ENCODE assay signal across 8 cellular contexts in genomic region chr7:127392566-127393369, GRCh38. TPM values are rescaled to one million over a fixed set of nuclear protein-coding genes. Genes with fewer than 3 reads are reported as not detected.
A peak's percentile ranks its signal among the peaks of the same experiment; 100 is the strongest.
DNase-seq lines count a peak whose midpoint lies in the region; ATAC-seq and TF ChIP-seq lines count a peak whose summit lies in the region.

A gene with protein sequence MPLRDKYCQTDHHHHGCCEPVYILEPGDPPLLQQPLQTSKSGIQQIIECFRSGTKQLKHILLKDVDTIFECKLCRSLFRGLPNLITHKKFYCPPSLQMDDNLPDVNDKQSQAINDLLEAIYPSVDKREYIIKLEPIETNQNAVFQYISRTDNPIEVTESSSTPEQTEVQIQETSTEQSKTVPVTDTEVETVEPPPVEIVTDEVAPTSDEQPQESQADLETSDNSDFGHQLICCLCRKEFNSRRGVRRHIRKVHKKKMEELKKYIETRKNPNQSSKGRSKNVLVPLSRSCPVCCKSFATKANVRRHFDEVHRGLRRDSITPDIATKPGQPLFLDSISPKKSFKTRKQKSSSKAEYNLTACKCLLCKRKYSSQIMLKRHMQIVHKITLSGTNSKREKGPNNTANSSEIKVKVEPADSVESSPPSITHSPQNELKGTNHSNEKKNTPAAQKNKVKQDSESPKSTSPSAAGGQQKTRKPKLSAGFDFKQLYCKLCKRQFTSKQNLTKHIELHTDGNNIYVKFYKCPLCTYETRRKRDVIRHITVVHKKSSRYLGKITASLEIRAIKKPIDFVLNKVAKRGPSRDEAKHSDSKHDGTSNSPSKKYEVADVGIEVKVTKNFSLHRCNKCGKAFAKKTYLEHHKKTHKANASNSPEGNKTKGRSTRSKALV (minus strand): TSS chr7:127392708. CDS start chr7:127391557, 1,151 bp downstream.

- H3K9ac ChIP-seq in mucosa of stomach (ENCODE audit: low read length): peak within 1 kb of the TSS; percentile 90

- no peaks in the 10 kb centered on the region for H3K27me3 ChIP-seq in mucosa of stomach (ENCODE audit: control insufficient read depth, insufficient read depth, low read length)

- peaks cover 9% of the 10 kb centered on the region for H3K4me1 ChIP-seq in mucosa of stomach (ENCODE audit: control insufficient read depth, insufficient read depth, low read length)

- H3K9me3 Mint-ChIP-seq in activated T-cell treated with anti-CD3 and anti-CD28 coated beads, Interleukin-2, amount 50 U/mL, for 24 hours: peaks cover 12% of the 10 kb centered on the region

- H3K36me3 Mint-ChIP-seq in activated T-cell treated with anti-CD3 and anti-CD28 coated beads, Interleukin-2, amount 50 U/mL, for 24 hours (ENCODE audit: low read depth): peaks cover 41% of the 10 kb centered on the region

- H3K9me3 ChIP-seq in mucosa of stomach (ENCODE audit: control insufficient read depth, low read length): no peaks in the 10 kb centered on the region

- no peak for TF ChIP-seq RAD21 in Ishikawa (IDR thresholded peaks at IDR 0.05; ENCODE audit: low read depth)

- H3K4me3 Mint-ChIP-seq in activated T-cell treated with anti-CD3 and anti-CD28 coated beads, Interleukin-2, amount 50 U/mL, for 24 hours: peak within 1 kb of the TSS; percentile 97

- H3K27ac Mint-ChIP-seq in activated T-cell treated with anti-CD3 and anti-CD28 coated beads, Interleukin-2, amount 50 U/mL, for 24 hours: peak within 1 kb of the TSS; percentile 97

- peak; percentile 96 for TF ChIP-seq POLR2A in erythroblast (IDR thresholded peaks at IDR 0.05; ENCODE audit: low read length)

- H3K4me3 ChIP-seq in mucosa of stomach (ENCODE audit: low read length): peak within 1 kb of the TSS; percentile 91

- peaks cover 68% of the 10 kb centered on the region for H3K4me1 Mint-ChIP-seq in activated T-cell treated with anti-CD3 and anti-CD28 coated beads, Interleukin-2, amount 50 U/mL, for 24 hours (ENCODE audit: low read depth)

- H3K27me3 Mint-ChIP-seq in activated T-cell treated with anti-CD3 and anti-CD28 coated beads, Interleukin-2, amount 50 U/mL, for 24 hours: no peaks in the 10 kb centered on the region

- H3K36me3 ChIP-seq in mucosa of stomach (ENCODE audit: control insufficient read depth, insufficient read depth, low read length): no peaks in the 10 kb centered on the region

- no peak for TF ChIP-seq EP300 in Ishikawa (IDR thresholded peaks at IDR 0.05; ENCODE audit: borderline replicate concordance)

- DNase-seq in DMS114 treated with DMSO at 0.1 percent for 48 hours (lab: John Stamatoyannopoulos, UW; ENCODE audit: unreplicated experiment) (peak; percentile 52), erythroblast (lab: John Stamatoyannopoulos, UW) (peak; percentile 92 to 94)
- DNase-seq in activated T-cell treated with anti-CD3 and anti-CD28 coated beads, Interleukin-2, amount 50 U/mL, for 24 hours: peak; percentile 91
- peak; percentile 72 to 75 for DNase-seq in stimulated activated CD8-positive, alpha-beta memory T cell treated with anti-CD3 and anti-CD28 coated beads, Interleukin-7, amount 100 ng/mL, for 1 hour (ENCODE audit: low read depth in 2 of 2)

- ATAC-seq in GM21529 (IDR thresholded peaks at IDR 0.05; ENCODE audit: unreplicated experiment): peak; percentile 79

TF ChIP-seq in Ishikawa, 13 proteins besides CTCF, POLR2A, EP300 and RAD21 (continues in another document):
- TF ChIP-seq, protein P1, sequence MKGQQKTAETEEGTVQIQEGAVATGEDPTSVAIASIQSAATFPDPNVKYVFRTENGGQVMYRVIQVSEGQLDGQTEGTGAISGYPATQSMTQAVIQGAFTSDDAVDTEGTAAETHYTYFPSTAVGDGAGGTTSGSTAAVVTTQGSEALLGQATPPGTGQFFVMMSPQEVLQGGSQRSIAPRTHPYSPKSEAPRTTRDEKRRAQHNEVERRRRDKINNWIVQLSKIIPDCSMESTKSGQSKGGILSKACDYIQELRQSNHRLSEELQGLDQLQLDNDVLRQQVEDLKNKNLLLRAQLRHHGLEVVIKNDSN (IDR thresholded peaks at IDR 0.05): peak; percentile 56
- TF ChIP-seq, protein P2, sequence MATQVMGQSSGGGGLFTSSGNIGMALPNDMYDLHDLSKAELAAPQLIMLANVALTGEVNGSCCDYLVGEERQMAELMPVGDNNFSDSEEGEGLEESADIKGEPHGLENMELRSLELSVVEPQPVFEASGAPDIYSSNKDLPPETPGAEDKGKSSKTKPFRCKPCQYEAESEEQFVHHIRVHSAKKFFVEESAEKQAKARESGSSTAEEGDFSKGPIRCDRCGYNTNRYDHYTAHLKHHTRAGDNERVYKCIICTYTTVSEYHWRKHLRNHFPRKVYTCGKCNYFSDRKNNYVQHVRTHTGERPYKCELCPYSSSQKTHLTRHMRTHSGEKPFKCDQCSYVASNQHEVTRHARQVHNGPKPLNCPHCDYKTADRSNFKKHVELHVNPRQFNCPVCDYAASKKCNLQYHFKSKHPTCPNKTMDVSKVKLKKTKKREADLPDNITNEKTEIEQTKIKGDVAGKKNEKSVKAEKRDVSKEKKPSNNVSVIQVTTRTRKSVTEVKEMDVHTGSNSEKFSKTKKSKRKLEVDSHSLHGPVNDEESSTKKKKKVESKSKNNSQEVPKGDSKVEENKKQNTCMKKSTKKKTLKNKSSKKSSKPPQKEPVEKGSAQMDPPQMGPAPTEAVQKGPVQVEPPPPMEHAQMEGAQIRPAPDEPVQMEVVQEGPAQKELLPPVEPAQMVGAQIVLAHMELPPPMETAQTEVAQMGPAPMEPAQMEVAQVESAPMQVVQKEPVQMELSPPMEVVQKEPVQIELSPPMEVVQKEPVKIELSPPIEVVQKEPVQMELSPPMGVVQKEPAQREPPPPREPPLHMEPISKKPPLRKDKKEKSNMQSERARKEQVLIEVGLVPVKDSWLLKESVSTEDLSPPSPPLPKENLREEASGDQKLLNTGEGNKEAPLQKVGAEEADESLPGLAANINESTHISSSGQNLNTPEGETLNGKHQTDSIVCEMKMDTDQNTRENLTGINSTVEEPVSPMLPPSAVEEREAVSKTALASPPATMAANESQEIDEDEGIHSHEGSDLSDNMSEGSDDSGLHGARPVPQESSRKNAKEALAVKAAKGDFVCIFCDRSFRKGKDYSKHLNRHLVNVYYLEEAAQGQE (IDR thresholded peaks at IDR 0.05; ENCODE audit: low read depth): no peak
- TF ChIP-seq CREB1 (IDR thresholded peaks at IDR 0.05; ENCODE audit: low read depth) (no peak), NFIC (IDR thresholded peaks at IDR 0.05) (no peak), ZBTB7A (IDR thresholded peaks at IDR 0.05; ENCODE audit: low read depth) (no peak), TCF12 (IDR thresholded peaks at IDR 0.05; ENCODE audit: low read depth) (peak; percentile 11; the same call in 1 of the 2 replicates), TEAD4 (IDR thresholded peaks at IDR 0.05) (no peak), YY1 (IDR thresholded peaks at IDR 0.05; ENCODE audit: low read depth) (no peak), EGR1 (IDR thresholded peaks at IDR 0.05) (peak; percentile 47; the same call in 1 of the 2 replicates)
- TF ChIP-seq, protein P3, sequence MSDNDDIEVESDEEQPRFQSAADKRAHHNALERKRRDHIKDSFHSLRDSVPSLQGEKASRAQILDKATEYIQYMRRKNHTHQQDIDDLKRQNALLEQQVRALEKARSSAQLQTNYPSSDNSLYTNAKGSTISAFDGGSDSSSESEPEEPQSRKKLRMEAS (IDR thresholded peaks at IDR 0.05): peak; percentile 51; the same call in 1 of the 2 replicates

TF ChIP-seq in PFSK-1, 5 proteins besides CTCF, POLR2A, EP300 and RAD21:
- TF ChIP-seq, protein P2 (IDR thresholded peaks at IDR 0.05; ENCODE audit: insufficient read depth in 1 of 2, low read depth in 2 of 2, low read length in 2 of 2): peak in 1 of 2 experiments; percentile 64; a peak in 2 of 4 replicates
- TF ChIP-seq TAF1 (IDR thresholded peaks at IDR 0.05; ENCODE audit: borderline replicate concordance, insufficient read depth, low read length): peak; percentile 97
- peak; percentile 97 for TF ChIP-seq POLR2AphosphoS5 (IDR thresholded peaks at IDR 0.05; ENCODE audit: low read depth, low read length)
- peak; percentile 85 for TF ChIP-seq FOXP2 (optimal IDR thresholded peaks at IDR 0.05; ENCODE audit: borderline replicate concordance, extremely low read depth, extremely low read length, insufficient read depth)
- no peak; the same call in 1 of the 2 replicates for TF ChIP-seq SIN3A (IDR thresholded peaks at IDR 0.05; ENCODE audit: borderline replicate concordance, insufficient read depth, low read length)

RNA-seq across cellular contexts. Expression of the gene that starts here (rescaled TPM):
- polyA plus RNA-seq in PFSK-1 (2012; ENCODE audit: insufficient read length, low read depth): 9.0 TPM

Comparison
In these comparisons a context has a peak if more than half of its experiments do, and no peak if none do; other contexts are left out.
1. Peak in every context shown above with its lines: DNase-seq, ATAC-seq and H3K4me3 ChIP-seq.